Comparison of ENCODE assay signal across 23 cellular contexts in the genomic region with DNA sequence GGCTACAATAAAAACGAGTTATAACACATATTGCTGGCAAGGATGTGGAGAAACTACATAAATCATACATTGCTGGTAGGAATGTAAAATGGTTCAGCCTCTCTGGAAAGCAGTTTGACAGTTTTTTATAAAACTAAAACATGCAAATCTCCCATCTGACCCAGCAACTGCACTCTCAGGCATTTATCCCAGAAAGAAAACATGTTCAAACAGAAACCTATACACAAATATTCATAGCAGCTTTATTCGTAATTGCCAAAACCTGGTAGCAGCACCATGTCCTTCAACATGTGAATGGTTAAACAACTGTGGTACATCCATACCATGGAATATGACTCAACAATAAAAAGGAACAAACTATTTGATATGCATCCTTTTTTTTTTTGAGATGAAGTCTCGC. TPM values are rescaled to one million over a fixed set of nuclear protein-coding genes. Genes with fewer than 3 reads are reported as not detected.
"Had no signal": no experiment of that assay in that cellular context is flagged by ENCODE, and none has a peak within 500 bp of the region (broad histone marks: within the 10 kb centered on the region; RNA-seq: fewer than 3 reads in every experiment).

No MANE protein-coding gene starts in this region.

- H3K9me3 ChIP-seq: Peyer's patch had no signal

- H3K36me3 ChIP-seq: brain microvascular endothelial cell, Peyer's patch had no signal

- H3K4me1 ChIP-seq: Peyer's patch had no signal

- H3K4me3 ChIP-seq: K562, Peyer's patch had no signal

- DNase-seq: activated B cell treated with CpG ODN at 0.5 μM for 24 hours; activated CD4-positive, alpha-beta T cell treated with anti-CD3 and anti-CD28 coated beads for 1 hour; activated CD4-positive, alpha-beta T cell treated with anti-CD3 and anti-CD28 coated beads, Interleukin-2, amount 10 ng/mL, durations not matched to agents 24 days and 14 days; activated CD4-positive, alpha-beta T cell treated with anti-CD3 and anti-CD28 coated beads, Interleukin-2, amount 50 U/mL, for 48 hours; activated CD8-positive, alpha-beta memory T cell treated with anti-CD3 and anti-CD28 coated beads, Interleukin-2, amount 10 ng/mL, durations not matched to agents 7 days and 5 days; activated effector memory CD4-positive, alpha-beta T cell treated with anti-CD3 and anti-CD28 coated beads, Interleukin-2, amount 50 U/mL, for 16 hours; activated naive CD4-positive, alpha-beta T cell treated with Interleukin-2 at 50 U/mL for 16 hours; activated T-cell treated with anti-CD3 and anti-CD28 coated beads, Interleukin-2, amount 50 U/mL, for 24 hours; amygdala; brain microvascular endothelial cell; cerebellar nuclear complex; Karpas-422; NCI-H1048; NCI-H1930; NCI-H2171; NCI-H2227 treated with DMSO at 0.1 percent for 48 hours; NCI-H69; Peyer's patch; SHP77 treated with DMSO at 0.1 percent for 48 hours; T-helper 17 cell; T-helper 9 cell had no signal

- H3K27ac ChIP-seq: brain microvascular endothelial cell, Peyer's patch had no signal

- H3K27me3 ChIP-seq: brain microvascular endothelial cell, Peyer's patch had no signal

- ATAC-seq: activated CD8-positive, alpha-beta memory T cell treated with anti-CD3 and anti-CD28 coated beads, Interleukin-2, amount 10 ng/mL, durations not matched to agents 7 days and 5 days; K562; T-helper 17 cell had no signal

RNA-seq across cellular contexts. Expression of a gene that starts 10.1 kb away (rescaled TPM):
- total RNA-seq: activated CD4-positive, alpha-beta T cell treated with anti-CD3 and anti-CD28 coated beads, Interleukin-2, amount 10 ng/mL, durations not matched to agents 24 days and 14 days; K562; NCI-H460 had no signal
- polyA plus RNA-seq: K562 had no signal
